Comparison of ENCODE assay signal across 38 cellular contexts in the genomic region with DNA sequence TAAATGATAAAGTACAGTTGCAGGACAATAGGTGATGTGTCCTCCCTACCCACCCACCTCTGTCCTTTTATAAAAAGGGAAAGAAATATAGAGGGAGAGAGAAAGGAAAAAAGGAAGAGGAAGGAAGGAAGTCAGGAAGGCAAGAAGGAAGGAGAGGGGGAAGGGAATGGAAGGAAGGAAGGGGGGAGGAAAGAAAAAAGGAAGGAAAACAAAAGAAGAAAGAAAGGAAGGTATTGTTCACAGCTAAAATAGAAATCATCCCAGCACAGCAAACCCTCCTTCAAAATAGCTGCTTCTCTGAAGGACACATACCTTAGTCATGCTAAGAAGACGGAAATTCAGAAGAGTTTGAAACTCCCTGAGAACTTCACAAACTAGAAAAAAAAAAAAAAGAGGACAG. TPM values are rescaled to one million over a fixed set of nuclear protein-coding genes. Genes with fewer than 3 reads are reported as not detected.
"Had no signal": no experiment of that assay in that cellular context is flagged by ENCODE, and none has a peak within 500 bp of the region (broad histone marks: within the 10 kb centered on the region; RNA-seq: fewer than 3 reads in every experiment).

No MANE protein-coding gene starts in this region.

- H3K4me2 ChIP-seq: neural progenitor cell, smooth muscle cell had no signal

- H3K27ac Mint-ChIP-seq: mesothelial cell of epicardium; naive B cell; natural killer cell treated with Interleukin-12 subunit alpha and Interleukin-12 subunit beta and Interleukin-15 and Interleukin-18, amount 100 ng/mL, for 72 hours; neural progenitor cell; stimulated activated memory B cell treated with anti-CD40 and anti-IgM and Interleukin-4, amounts not matched to agents 10 μg/mL and 1 μg/mL and 100 μg/mL, for 72 hours; stimulated activated naive CD8-positive, alpha-beta T cell treated with anti-CD3 and anti-CD28 coated beads, Interleukin-15, amount 100 ng/mL, for 72 hours had no signal

- H3K27ac ChIP-seq: left lung, lower lobe of right lung, neural progenitor cell, neutrophil, parathyroid adenoma, right atrium auricular region, right lobe of liver, tibial nerve, upper lobe of left lung, vagina had no signal

- DNase-seq: hippocampal formation; kidney glomerular epithelial cell; left colon; left lung; lower lobe of right lung; mammary epithelial cell; mesenchymal stem cell; naive B cell; occipital lobe; right lobe of liver; stimulated activated CD4-positive, alpha-beta T cell treated with anti-CD3 and anti-CD28 coated beads, Interleukin-1b, Interleukin-23, amount 100 ng/mL, for 48 hours; stimulated activated CD4-positive, alpha-beta T cell treated with anti-CD3 and anti-CD28 coated beads, Interleukin-2, amount 100 ng/mL, for 48 hours; stimulated activated CD4-positive, alpha-beta T cell treated with anti-CD3 and anti-CD28 coated beads, Interleukin-4, amount 100 ng/mL, for 4 hours; stimulated activated CD8-positive, alpha-beta memory T cell treated with anti-CD3 and anti-CD28 coated beads, Interleukin-4, amount 100 ng/mL, for 48 hours; stimulated activated naive CD4-positive, alpha-beta T cell treated with Interleukin-2 at 50 U/mL for 16 hours; stimulated activated naive CD8-positive, alpha-beta T cell treated with anti-CD3 and anti-CD28 coated beads, Interleukin-15, amount 100 ng/mL, for 72 hours; substantia nigra; upper lobe of left lung had no signal

- H3K9me3 Mint-ChIP-seq: mesothelial cell of epicardium; natural killer cell treated with Interleukin-12 subunit alpha and Interleukin-12 subunit beta and Interleukin-15 and Interleukin-18, amount 100 ng/mL, for 72 hours; neural progenitor cell; stimulated activated memory B cell treated with anti-CD40 and anti-IgM and Interleukin-4, amounts not matched to agents 10 μg/mL and 1 μg/mL and 100 μg/mL, for 72 hours had no signal

- ATAC-seq: left colon; left lung; lower lobe of right lung; natural killer cell treated with Interleukin-12 subunit alpha and Interleukin-12 subunit beta and Interleukin-15 and Interleukin-18, amount 100 ng/mL, for 72 hours; right lobe of liver; stimulated activated memory B cell treated with anti-CD40 and anti-IgM and Interleukin-4, amounts not matched to agents 10 μg/mL and 1 μg/mL and 100 μg/mL, for 72 hours; stimulated activated naive CD8-positive, alpha-beta T cell treated with anti-CD3 and anti-CD28 coated beads, Interleukin-15, amount 100 ng/mL, for 72 hours had no signal

- H3K36me3 ChIP-seq: left lung, lower lobe of right lung, neural progenitor cell, neutrophil, right atrium auricular region, right lobe of liver, tibial nerve, upper lobe of left lung, vagina had no signal

- H3K9me3 ChIP-seq: left lung, lower lobe of right lung, neutrophil, right atrium auricular region, right lobe of liver, tibial nerve, upper lobe of left lung, vagina had no signal

- H3K4me3 Mint-ChIP-seq: mesothelial cell of epicardium; natural killer cell treated with Interleukin-12 subunit alpha and Interleukin-12 subunit beta and Interleukin-15 and Interleukin-18, amount 100 ng/mL, for 72 hours; neural progenitor cell; stimulated activated memory B cell treated with anti-CD40 and anti-IgM and Interleukin-4, amounts not matched to agents 10 μg/mL and 1 μg/mL and 100 μg/mL, for 72 hours; stimulated activated naive CD8-positive, alpha-beta T cell treated with anti-CD3 and anti-CD28 coated beads, Interleukin-15, amount 100 ng/mL, for 72 hours had no signal

- H3K79me2 ChIP-seq: parathyroid adenoma had no signal

- H3K4me1 ChIP-seq: parathyroid adenoma had no signal

- H2AFZ ChIP-seq: neural progenitor cell, parathyroid adenoma had no signal

- H3K36me3 Mint-ChIP-seq: mesothelial cell of epicardium; natural killer cell treated with Interleukin-12 subunit alpha and Interleukin-12 subunit beta and Interleukin-15 and Interleukin-18, amount 100 ng/mL, for 72 hours; neural progenitor cell; stimulated activated memory B cell treated with anti-CD40 and anti-IgM and Interleukin-4, amounts not matched to agents 10 μg/mL and 1 μg/mL and 100 μg/mL, for 72 hours had no signal

- H3K4me3 ChIP-seq: left lung, lower lobe of right lung, neural progenitor cell, right atrium auricular region, right lobe of liver, smooth muscle cell, tibial nerve, upper lobe of left lung, vagina had no signal

RNA-seq across cellular contexts. Expression of gene NKX6-1, which starts 8.4 kb away (rescaled TPM):
- total RNA-seq: left colon; left lung; lower lobe of right lung; mammary epithelial cell; mesothelial cell of epicardium; mononuclear cell; natural killer cell treated with Interleukin-12 subunit alpha and Interleukin-12 subunit beta and Interleukin-15 and Interleukin-18, amount 100 ng/mL, for 72 hours; occipital lobe; osteocyte; posterior vena cava; pulmonary artery endothelial cell; renal cortical epithelial cell; right atrium auricular region; right lobe of liver; skeletal muscle tissue; smooth muscle cell; temporal lobe; urinary bladder; vagina had no signal
- polyA plus RNA-seq: keratinocyte, liver, mammary epithelial cell, smooth muscle cell had no signal
